ENCODE assay signal across 8 cellular contexts in genomic region chr22:20750461-20751184, GRCh38. TPM values are rescaled to one million over a fixed set of nuclear protein-coding genes. Genes with fewer than 3 reads are reported as not detected.
DNase-seq lines count a peak whose midpoint lies in the region; ATAC-seq and TF ChIP-seq lines count a peak whose summit lies in the region.

No MANE protein-coding gene starts in this region.

- intact Hi-C loops in esophagus squamous epithelium (cut with DNase I): no loop called here

- in situ Hi-C loops in astrocyte of the cerebellum (cut with HindIII; ENCODE audit: low sequenced_read_pairs): no loop called here

- POLR2A ChIA-PET in AG04449 (lab: Yijun Ruan, JAX): no interaction called here

- no peak overlapping the region for H3K27ac ChIP-seq in esophagus squamous epithelium

- H3K4me3 ChIP-seq in AG04449 (ENCODE audit: low read depth, low read length) (no peak overlapping the region), astrocyte of the cerebellum (ENCODE audit: low read depth, low read length) (no peak overlapping the region), esophagus squamous epithelium (no peak overlapping the region)

- H3K36me3 Mint-ChIP-seq in immature natural killer cell: peaks cover 5 to 39% (median 14%) of the 10 kb centered on the region in 3 donors

- CTCF ChIA-PET in AG04449 (lab: Yijun Ruan, JAX): interaction anchor here (0.9 to 1.9 kb wide), 4 partner anchors 8 to 33 kb away, joined by 3 to 9 read pairs (median 9); no protein-coding TSS in a partner anchor

- no peaks in the 10 kb centered on the region for H3K9me3 ChIP-seq in esophagus squamous epithelium

- peak overlapping the region in 4 of 6 donors; percentile 30 to 74 (median 42) for H3K27ac Mint-ChIP-seq in immature natural killer cell

- H3K27me3 Mint-ChIP-seq in immature natural killer cell (ENCODE audit: low read depth in 3 of 3): peaks cover 0 to 7% (median 3%) of the 10 kb centered on the region in 3 donors

- WGBS in esophagus squamous epithelium, 2 donors: 40 to 77% methylated on average over 7 of the region's 9 CpGs

- peaks cover 11 to 93% (median 22%) of the 10 kb centered on the region in 3 donors for H3K36me3 ChIP-seq in esophagus squamous epithelium

- no peak overlapping the region for H3K4me3 Mint-ChIP-seq in immature natural killer cell

- H3K9me3 Mint-ChIP-seq in immature natural killer cell: no peaks in the 10 kb centered on the region

- H3K27me3 ChIP-seq in esophagus squamous epithelium: no peaks in the 10 kb centered on the region

- TF ChIP-seq POLR2A in esophagus squamous epithelium (IDR thresholded peaks at IDR 0.05): no peak

- ATAC-seq in GM19023 (IDR thresholded peaks at IDR 0.05; ENCODE audit: unreplicated experiment): peak; percentile 51
- no peak for ATAC-seq in HG03520 (IDR thresholded peaks at IDR 0.05; ENCODE audit: unreplicated experiment)

- H3K4me1 ChIP-seq in esophagus squamous epithelium: peaks cover 8 to 34% (median 11%) of the 10 kb centered on the region in 3 donors

- peak; percentile 56 for DNase-seq in AG04449 (ENCODE audit: low read depth, low spot score)
- DNase-seq in NCI-H226: peak; percentile 41
- DNase-seq in astrocyte of the cerebellum (ENCODE audit: low read depth): peak; percentile 55
- DNase-seq in immature natural killer cell: peak in 2 of 3 donors; percentile 10 to 22
- peak; percentile 12 to 17 for DNase-seq in stimulated activated CD4-positive, alpha-beta T cell treated with anti-CD3 and anti-CD28 coated beads, Interleukin-4, amount 100 ng/mL, for 4 hours
- no peak for DNase-seq in esophagus squamous epithelium (lab: John Stamatoyannopoulos, UW)

- TF ChIP-seq CTCF in AG04449 (IDR thresholded peaks at IDR 0.05; ENCODE audit: insufficient read depth, low read length, missing control alignments) (no peak), astrocyte of the cerebellum (IDR thresholded peaks at IDR 0.05; ENCODE audit: low read depth, low read length, missing control alignments) (no peak), esophagus squamous epithelium (IDR thresholded peaks at IDR 0.05) (no peak)

- H3K4me1 Mint-ChIP-seq in immature natural killer cell: peaks cover 13 to 17% of the 10 kb centered on the region in 2 donors

RNA-seq across cellular contexts. Expression of gene SERPIND1, which starts 23.3 kb away (rescaled TPM):
- under 1 TPM in 1 of 3 donors, not detected in 2; 0.43 TPM for polyA plus RNA-seq in immature natural killer cell
- total RNA-seq in esophagus squamous epithelium: under 1 TPM in 2 of 4 donors, not detected in 2; 0.38 to 0.42 TPM
